ENCODE assay signal across 27 cellular contexts in genomic region chr21:16186742-16187141, GRCh38.
DNase-seq lines count a peak whose midpoint lies in the region; ATAC-seq, FAIRE-seq and TF ChIP-seq lines count a peak whose summit lies in the region.
"Had no signal": no experiment of that assay in that cellular context is flagged by ENCODE, and none has a peak within 500 bp of the region (broad histone marks: within the 10 kb centered on the region; RNA-seq: fewer than 3 reads in every experiment).

No MANE protein-coding gene starts in this region.

- no peak overlapping the region for H3K9ac ChIP-seq in astrocyte (ENCODE audit: low read length)
- H3K9ac ChIP-seq: BLaER1 treated with 17β-estradiol and CSF1 and Interleukin-3, amounts not matched to agents 10 nM and 100 nM had no signal

- H3K9me3 ChIP-seq in right atrium auricular region = peaks cover 0 to 5% of the 10 kb centered on the region in 2 donors
- no peaks in the 10 kb centered on the region for H3K9me3 ChIP-seq in astrocyte (ENCODE audit: insufficient read depth, low read depth, low read length)
- H3K9me3 ChIP-seq in right cardiac atrium (ENCODE audit: control insufficient read depth, low read length) = no peaks in the 10 kb centered on the region
- H3K9me3 ChIP-seq in upper lobe of right lung = no peaks in the 10 kb centered on the region
- H3K9me3 ChIP-seq: HAP-1, upper lobe of left lung had no signal

- no peaks in the 10 kb centered on the region for H4K20me1 ChIP-seq in astrocyte (ENCODE audit: insufficient read depth, low read length)
- H4K20me1 ChIP-seq: BLaER1 treated with 17β-estradiol and CSF1 and Interleukin-3, amounts not matched to agents 10 nM and 100 nM had no signal

- H3K36me3 Mint-ChIP-seq in astrocyte (ENCODE audit: low read depth, unreplicated experiment) = no peaks in the 10 kb centered on the region
- H3K36me3 Mint-ChIP-seq: activated naive CD8-positive, alpha-beta T cell treated with anti-CD3 and anti-CD28 coated beads for 36 hours had no signal

- H3K36me3 ChIP-seq in right atrium auricular region = no peaks in the 10 kb centered on the region
- H3K36me3 ChIP-seq in astrocyte (ENCODE audit: insufficient read depth, low read length) = no peaks in the 10 kb centered on the region
- H3K36me3 ChIP-seq in upper lobe of right lung = no peaks in the 10 kb centered on the region
- H3K36me3 ChIP-seq: BLaER1 treated with 17β-estradiol and CSF1 and Interleukin-3, amounts not matched to agents 10 nM and 100 nM; HAP-1; spleen; upper lobe of left lung had no signal

- H3K4me1 ChIP-seq in right atrium auricular region (peaks cover 0 to 9% of the 10 kb centered on the region in 2 donors), astrocyte (ENCODE audit: insufficient read depth, low read length) (no peaks in the 10 kb centered on the region), right cardiac atrium (ENCODE audit: control insufficient read depth, insufficient read depth, low read length) (no peaks in the 10 kb centered on the region), upper lobe of right lung (no peaks in the 10 kb centered on the region)
- H3K4me1 ChIP-seq: spleen, upper lobe of left lung had no signal

- no peak for FAIRE-seq in astrocyte (lab: Jason Lieb, UNC)
- FAIRE-seq: GM18507 had no signal

- H3K4me2 ChIP-seq in astrocyte (ENCODE audit: low read length) = no peak overlapping the region
- H3K4me2 ChIP-seq: BLaER1 treated with 17β-estradiol and CSF1 and Interleukin-3, amounts not matched to agents 10 nM and 100 nM had no signal

- H3K4me1 Mint-ChIP-seq in astrocyte (ENCODE audit: low read depth, unreplicated experiment) = no peaks in the 10 kb centered on the region
- H3K4me1 Mint-ChIP-seq: activated naive CD8-positive, alpha-beta T cell treated with anti-CD3 and anti-CD28 coated beads for 36 hours; stimulated activated naive CD8-positive, alpha-beta T cell treated with anti-CD3 and anti-CD28 coated beads, Interleukin-15, amount 100 ng/mL, for 72 hours had no signal

- 32% methylated on average over 1 of the region's 1 CpG for WGBS in right cardiac atrium

- intact Hi-C loops in Right ventricle myocardium inferior (cut with DNase I) (no loop called here), right cardiac atrium (cut with DNase I) (loop anchor here in 1 of 4 donors (10.0 kb wide), 1 partner anchor 92 kb away; no protein-coding TSS in a partner anchor), upper lobe of right lung (cut with DNase I) (no loop called here)

- H3K27me3 Mint-ChIP-seq in astrocyte (ENCODE audit: low read depth, unreplicated experiment) = peaks cover 2% of the 10 kb centered on the region
- H3K27me3 Mint-ChIP-seq: progenitor cell of endocrine pancreas; stimulated activated naive CD8-positive, alpha-beta T cell treated with anti-CD3 and anti-CD28 coated beads, Interleukin-15, amount 100 ng/mL, for 72 hours had no signal

- ATAC-seq in Right ventricle myocardium inferior = peak; percentile 37
- peak; percentile 75 to 86 for ATAC-seq in right cardiac atrium
- peak; percentile 44 for ATAC-seq in upper lobe of right lung
- ATAC-seq: left colon; stimulated activated naive CD8-positive, alpha-beta T cell treated with anti-CD3 and anti-CD28 coated beads, Interleukin-15, amount 100 ng/mL, for 72 hours had no signal

- H3K79me2 ChIP-seq in astrocyte (ENCODE audit: insufficient read depth, low read length) = no peaks in the 10 kb centered on the region

- H3K4me3 Mint-ChIP-seq in astrocyte (ENCODE audit: unreplicated experiment) = no peak overlapping the region
- H3K4me3 Mint-ChIP-seq: activated naive CD8-positive, alpha-beta T cell treated with anti-CD3 and anti-CD28 coated beads for 36 hours; activated T-helper 1 cell treated with anti-CD3 and anti-CD28 coated beads, Interleukin-12 subunit alpha, Interleukin-12 subunit beta, Interleukin-2, Interleukin-4 antibody, amounts not matched to agents 30 ng/mL and 10 ng/mL and 1 ng/mL, durations not matched to agents 14 hours and 24 hours and 36 hours; neural crest cell; stimulated activated naive CD8-positive, alpha-beta T cell treated with anti-CD3 and anti-CD28 coated beads, Interleukin-15, amount 100 ng/mL, for 72 hours had no signal

- H2AFZ ChIP-seq in astrocyte (ENCODE audit: low read depth, low read length) = no peak overlapping the region

- no peaks in the 10 kb centered on the region for H3K9me3 Mint-ChIP-seq in astrocyte (ENCODE audit: unreplicated experiment)
- H3K9me3 Mint-ChIP-seq: activated naive CD8-positive, alpha-beta T cell treated with anti-CD3 and anti-CD28 coated beads for 36 hours; activated T-helper 1 cell treated with anti-CD3 and anti-CD28 coated beads, Interleukin-12 subunit alpha, Interleukin-12 subunit beta, Interleukin-2, Interleukin-4 antibody, amounts not matched to agents 30 ng/mL and 10 ng/mL and 1 ng/mL, durations not matched to agents 14 hours and 24 hours and 36 hours; stimulated activated naive CD8-positive, alpha-beta T cell treated with anti-CD3 and anti-CD28 coated beads, Interleukin-15, amount 100 ng/mL, for 72 hours had no signal

- no peak for DNase-seq in Right ventricle myocardium inferior (ENCODE audit: missing footprints)
- no peak for DNase-seq in right atrium auricular region (ENCODE audit: low spot score)
- peak; percentile 38 for DNase-seq in astrocyte (ENCODE audit: low read depth)
- DNase-seq in right cardiac atrium = no peak
- DNase-seq in upper lobe of right lung = no peak
- no peak for DNase-seq in GM20000 (ENCODE audit: low spot score)
- DNase-seq in NCI-H146 treated with DMSO at 0.1 percent for 48 hours (lab: John Stamatoyannopoulos, UW; ENCODE audit: unreplicated experiment) = no peak
- no peak for DNase-seq in amygdala (lab: John Stamatoyannopoulos, UW)
- DNase-seq: 8988T; activated CD4-positive, CD25-positive, alpha-beta regulatory T cell treated with anti-CD3 and anti-CD28 coated beads, Interleukin-2, amount 50 U/mL, for 72 hours; activated naive CD8-positive, alpha-beta T cell treated with anti-CD3 and anti-CD28 coated beads for 36 hours; Calu3; Karpas-422; left colon; NCI-H187 treated with DMSO at 0.1 percent for 48 hours; NCI-H345; NCI-H82; spleen; stimulated activated CD4-positive, alpha-beta T cell treated with anti-CD3 and anti-CD28 coated beads, Interleukin-4, amount 100 ng/mL, for 4 hours; stimulated activated naive CD8-positive, alpha-beta T cell treated with anti-CD3 and anti-CD28 coated beads, Interleukin-15, amount 100 ng/mL, for 72 hours; upper lobe of left lung had no signal

- no peak for TF ChIP-seq CTCF in right atrium auricular region (IDR thresholded peaks at IDR 0.05)
- TF ChIP-seq CTCF in astrocyte (IDR thresholded peaks at IDR 0.05; ENCODE audit: insufficient read depth, low read depth, low read length) = no peak
- no peak for TF ChIP-seq CTCF in upper lobe of right lung (IDR thresholded peaks at IDR 0.05)
- TF ChIP-seq CTCF in GM20000 (IDR thresholded peaks at IDR 0.05; ENCODE audit: extremely low read depth, missing control alignments) = no peak

- H3K4me3 ChIP-seq in right atrium auricular region (no peak overlapping the region), astrocyte (ENCODE audit: insufficient read depth, low read depth, low read length) (no peak overlapping the region), right cardiac atrium (ENCODE audit: low read length) (no peak overlapping the region), upper lobe of right lung (no peak overlapping the region)
- H3K4me3 ChIP-seq: BLaER1 treated with 17β-estradiol and CSF1 and Interleukin-3, amounts not matched to agents 10 nM and 100 nM; HAP-1; spleen; upper lobe of left lung had no signal

- no peak overlapping the region for H3K27ac Mint-ChIP-seq in astrocyte (ENCODE audit: unreplicated experiment)
- H3K27ac Mint-ChIP-seq: activated naive CD8-positive, alpha-beta T cell treated with anti-CD3 and anti-CD28 coated beads for 36 hours; activated T-helper 1 cell treated with anti-CD3 and anti-CD28 coated beads, Interleukin-12 subunit alpha, Interleukin-12 subunit beta, Interleukin-2, Interleukin-4 antibody, amounts not matched to agents 30 ng/mL and 10 ng/mL and 1 ng/mL, durations not matched to agents 14 hours and 24 hours and 36 hours; progenitor cell of endocrine pancreas; stimulated activated naive CD8-positive, alpha-beta T cell treated with anti-CD3 and anti-CD28 coated beads, Interleukin-15, amount 100 ng/mL, for 72 hours had no signal

- H3K27me3 ChIP-seq in right atrium auricular region = no peaks in the 10 kb centered on the region
- H3K27me3 ChIP-seq in astrocyte (ENCODE audit: insufficient read depth, low read length) = no peaks in the 10 kb centered on the region
- no peaks in the 10 kb centered on the region for H3K27me3 ChIP-seq in right cardiac atrium (ENCODE audit: control insufficient read depth, insufficient read depth)
- H3K27me3 ChIP-seq in upper lobe of right lung = no peaks in the 10 kb centered on the region
- H3K27me3 ChIP-seq: BLaER1 treated with 17β-estradiol and CSF1 and Interleukin-3, amounts not matched to agents 10 nM and 100 nM; spleen; upper lobe of left lung had no signal

- no peak overlapping the region for H3K27ac ChIP-seq in right atrium auricular region
- H3K27ac ChIP-seq in astrocyte (ENCODE audit: low read depth, low read length) = no peak overlapping the region
- no peak overlapping the region for H3K27ac ChIP-seq in right cardiac atrium (ENCODE audit: low read length)
- no peak overlapping the region for H3K27ac ChIP-seq in upper lobe of right lung
- H3K27ac ChIP-seq: BLaER1 treated with 17β-estradiol and CSF1 and Interleukin-3, amounts not matched to agents 10 nM and 100 nM; spleen; upper lobe of left lung had no signal
